ENCODE assay signal across 15 cellular contexts in the genomic region with DNA sequence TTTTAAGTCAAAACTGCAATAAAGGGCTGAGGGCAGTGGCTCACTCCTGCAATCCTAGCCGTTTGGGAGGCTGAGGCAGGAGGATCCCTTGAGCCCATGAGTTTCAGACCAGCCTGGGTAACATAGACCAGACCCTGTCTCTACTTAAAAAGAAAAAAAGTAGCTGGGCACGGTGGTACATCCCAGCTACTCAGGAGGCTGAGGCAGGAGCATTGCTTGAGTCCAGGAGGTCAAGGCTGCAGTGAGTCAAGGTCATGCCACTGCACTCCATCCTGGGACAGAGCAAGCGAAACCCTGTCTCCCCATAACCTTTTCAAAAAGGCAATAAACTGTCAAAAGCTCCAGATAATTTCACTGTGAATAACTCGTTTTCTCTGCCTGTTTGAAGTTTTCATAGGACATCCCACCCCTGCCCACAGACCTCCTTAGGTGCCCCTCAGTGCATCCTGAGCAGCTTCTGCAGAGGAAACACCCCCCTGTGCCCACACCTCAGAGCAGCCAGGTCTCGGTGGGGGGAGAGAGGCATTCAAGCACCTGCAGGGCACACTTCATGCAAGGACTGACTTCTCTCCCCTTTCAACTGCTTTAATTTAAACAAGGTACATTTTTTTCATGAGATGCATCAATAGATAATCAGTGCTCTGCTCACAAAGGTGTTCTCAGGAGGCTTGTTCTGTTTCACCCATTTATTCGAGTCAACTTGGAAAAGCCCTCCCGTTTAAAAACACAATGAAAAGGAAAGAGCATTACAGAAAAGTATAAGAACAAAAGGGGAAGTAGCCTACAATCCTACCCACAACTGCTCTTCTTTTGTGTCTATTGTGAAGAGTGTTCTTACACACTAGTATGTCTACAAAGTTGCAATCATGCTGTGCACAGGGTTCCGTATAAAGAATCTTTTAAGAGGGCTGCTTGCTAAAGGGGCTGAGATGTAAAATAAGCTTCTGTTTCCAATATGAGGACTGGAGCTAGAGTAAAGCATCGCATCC.
DNase-seq lines count a peak whose midpoint lies in the region; ATAC-seq, FAIRE-seq and TF ChIP-seq lines count a peak whose summit lies in the region.
"Had no signal": no experiment of that assay in that cellular context is flagged by ENCODE, and none has a peak within 500 bp of the region (broad histone marks: within the 10 kb centered on the region; RNA-seq: fewer than 3 reads in every experiment).

No MANE protein-coding gene starts in this region.

- H3K4me3 ChIP-seq in DND-41 (ENCODE audit: low read depth in 1 of 2, low read length in 2 of 2) (no peak overlapping the region), OCI-LY1 (ENCODE audit: low read depth, low read length, poor library complexity, severe bottlenecking) (peak overlapping the region; percentile 28)
- H3K4me3 ChIP-seq: sigmoid colon, transverse colon had no signal

- H3K27me3 ChIP-seq in DND-41 (ENCODE audit: insufficient read depth, low read length, poor library complexity) (no peaks in the 10 kb centered on the region), OCI-LY1 (ENCODE audit: insufficient read depth, low read length) (no peaks in the 10 kb centered on the region)
- H3K27me3 ChIP-seq: sigmoid colon, transverse colon had no signal

- peaks cover 100% of the 10 kb centered on the region for H3K36me3 ChIP-seq in DND-41 (ENCODE audit: insufficient read depth, low read length)
- H3K36me3 ChIP-seq in OCI-LY1 (ENCODE audit: insufficient read depth, low read length) = peaks cover 32% of the 10 kb centered on the region

- H2AFZ ChIP-seq in DND-41 (ENCODE audit: low read depth, low read length) (no peak overlapping the region), OCI-LY1 (ENCODE audit: low read length) (no peak overlapping the region)

- H3K36me3 Mint-ChIP-seq in immature natural killer cell = peaks cover 3 to 38% (median 16%) of the 10 kb centered on the region in 3 donors

- H4K20me1 ChIP-seq in DND-41 (ENCODE audit: insufficient read depth, low read length) (peaks cover 23% of the 10 kb centered on the region; the same call in 1 of the 2 replicates), OCI-LY1 (ENCODE audit: insufficient read depth, low read length) (no peaks in the 10 kb centered on the region)

- no peak for DNase-seq in DND-41
- no peak for DNase-seq in immature natural killer cell
- DNase-seq in T1000 (lab: John Stamatoyannopoulos, UW) = no peak
- DNase-seq in HTR-8/SVneo (ENCODE audit: insufficient read length, low spot score) = no peak
- DNase-seq in posterior vena cava (ENCODE audit: low spot score) = no peak
- no peak for DNase-seq in GM19239 (ENCODE audit: insufficient read length, low spot score)
- DNase-seq: Caco-2; left cardiac atrium; NCI-H2081 treated with DMSO at 0.1 percent for 48 hours; NK-92 treated with Interleukin-12 subunit alpha and Interleukin-12 subunit beta, amount 100 ng/mL, for 24 hours; sigmoid colon; transverse colon had no signal

- peak; percentile 35; the same call in 1 of the 3 replicates for ATAC-seq in DND-41 (ENCODE audit: insufficient read depth, low read depth)
- ATAC-seq in GM21723 (IDR thresholded peaks at IDR 0.05; ENCODE audit: unreplicated experiment) = peak; percentile 58

- H3K4me1 Mint-ChIP-seq in immature natural killer cell = peaks cover 12 to 47% of the 10 kb centered on the region in 2 donors

- no peak for FAIRE-seq in HTR-8/SVneo (lab: Jason Lieb, UNC)
- no peak for FAIRE-seq in GM19239 (lab: Jason Lieb, UNC)

- H3K79me2 ChIP-seq in DND-41 (ENCODE audit: insufficient read depth, low read length) (peaks cover 78% of the 10 kb centered on the region), OCI-LY1 (ENCODE audit: insufficient read depth, low read length) (no peaks in the 10 kb centered on the region)

- H3K27ac ChIP-seq in DND-41 (ENCODE audit: low read length) (no peak overlapping the region), OCI-LY1 (ENCODE audit: low read depth, low read length, poor library complexity, severe bottlenecking) (peak overlapping the region; percentile 77)
- H3K27ac ChIP-seq: sigmoid colon, transverse colon had no signal

- intact Hi-C loops in posterior vena cava (cut with DNase I) = no loop called here

- H3K27ac Mint-ChIP-seq in immature natural killer cell = peak overlapping the region in 5 of 6 donors; percentile 45 to 85 (median 79)
- H3K27ac Mint-ChIP-seq: nephron had no signal

- H3K4me1 ChIP-seq in DND-41 (ENCODE audit: insufficient read depth, low read length) = no peaks in the 10 kb centered on the region
- peaks cover 29% of the 10 kb centered on the region for H3K4me1 ChIP-seq in OCI-LY1 (ENCODE audit: insufficient read depth, low read length, severe bottlenecking)
- H3K4me1 ChIP-seq: Caco-2, sigmoid colon, transverse colon had no signal

- no peak for TF ChIP-seq CTCF in DND-41 (IDR thresholded peaks at IDR 0.05; ENCODE audit: borderline replicate concordance, extremely low read depth, low read length, poor library complexity, severe bottlenecking)
- no peak for TF ChIP-seq CTCF in OCI-LY1 (IDR thresholded peaks at IDR 0.05; ENCODE audit: low read length)

- peaks cover 9% of the 10 kb centered on the region; the same call in 1 of the 2 replicates for H3F3A ChIP-seq in OCI-LY1 (ENCODE audit: insufficient read depth, low read length)

- peaks cover 1 to 5% (median 2%) of the 10 kb centered on the region in 3 donors for H3K27me3 Mint-ChIP-seq in immature natural killer cell (ENCODE audit: low read depth in 3 of 3)

- H3K4me2 ChIP-seq in DND-41 (ENCODE audit: insufficient read depth, low read length) = no peak overlapping the region
- peak overlapping the region; percentile 59 for H3K4me2 ChIP-seq in OCI-LY1 (ENCODE audit: low read length)

- H3K9me3 ChIP-seq in DND-41 (ENCODE audit: insufficient read depth, low read length, severe bottlenecking) (no peaks in the 10 kb centered on the region), OCI-LY1 (ENCODE audit: low read length) (0 out of 2 replicates have a peak, but pooled peaks cover 6% of the 10 kb centered on the region)
- H3K9me3 ChIP-seq: Caco-2, sigmoid colon, transverse colon had no signal

- no peaks in the 10 kb centered on the region for H3K9me2 ChIP-seq in OCI-LY1 (ENCODE audit: low read depth, low read length)

- H3K9ac ChIP-seq in DND-41 (ENCODE audit: low read depth, low read length) (no peak overlapping the region), OCI-LY1 (ENCODE audit: low read length) (peak overlapping the region; percentile 13; the same call in 1 of the 2 replicates)

- no peaks in the 10 kb centered on the region for H3K9me3 Mint-ChIP-seq in immature natural killer cell
- H3K9me3 Mint-ChIP-seq: nephron had no signal

- H3K4me3 Mint-ChIP-seq in immature natural killer cell = no peak overlapping the region
- H3K4me3 Mint-ChIP-seq: nephron had no signal
